Comparison of ENCODE assay signal across 1 cellular context in the genomic region with DNA sequence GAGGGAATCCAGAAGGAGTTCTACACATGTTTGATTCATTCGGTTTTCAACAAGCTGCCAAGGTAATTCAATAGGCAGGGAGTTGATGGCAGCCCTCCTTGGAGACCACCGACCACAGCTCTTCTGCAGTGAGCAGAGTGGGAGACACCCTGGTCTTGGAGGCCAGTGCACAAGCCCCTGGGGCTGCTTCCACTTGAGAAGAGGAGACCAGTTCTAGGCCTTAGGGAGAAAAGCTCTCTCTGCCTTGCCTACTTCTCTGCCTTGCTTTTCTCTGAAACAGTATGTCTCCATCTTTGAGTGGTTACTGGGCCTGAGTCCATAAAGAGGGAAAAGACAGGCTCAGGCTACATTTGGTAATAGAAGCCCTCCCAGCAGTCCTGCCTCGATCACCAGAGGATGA.
TF ChIP-seq lines count a peak whose summit lies in the region.

No MANE protein-coding gene starts in this region.

TF ChIP-seq in K562, 482 proteins besides CTCF, POLR2A, EP300 and RAD21 (continued from another document):
- TF ChIP-seq, protein P1, sequence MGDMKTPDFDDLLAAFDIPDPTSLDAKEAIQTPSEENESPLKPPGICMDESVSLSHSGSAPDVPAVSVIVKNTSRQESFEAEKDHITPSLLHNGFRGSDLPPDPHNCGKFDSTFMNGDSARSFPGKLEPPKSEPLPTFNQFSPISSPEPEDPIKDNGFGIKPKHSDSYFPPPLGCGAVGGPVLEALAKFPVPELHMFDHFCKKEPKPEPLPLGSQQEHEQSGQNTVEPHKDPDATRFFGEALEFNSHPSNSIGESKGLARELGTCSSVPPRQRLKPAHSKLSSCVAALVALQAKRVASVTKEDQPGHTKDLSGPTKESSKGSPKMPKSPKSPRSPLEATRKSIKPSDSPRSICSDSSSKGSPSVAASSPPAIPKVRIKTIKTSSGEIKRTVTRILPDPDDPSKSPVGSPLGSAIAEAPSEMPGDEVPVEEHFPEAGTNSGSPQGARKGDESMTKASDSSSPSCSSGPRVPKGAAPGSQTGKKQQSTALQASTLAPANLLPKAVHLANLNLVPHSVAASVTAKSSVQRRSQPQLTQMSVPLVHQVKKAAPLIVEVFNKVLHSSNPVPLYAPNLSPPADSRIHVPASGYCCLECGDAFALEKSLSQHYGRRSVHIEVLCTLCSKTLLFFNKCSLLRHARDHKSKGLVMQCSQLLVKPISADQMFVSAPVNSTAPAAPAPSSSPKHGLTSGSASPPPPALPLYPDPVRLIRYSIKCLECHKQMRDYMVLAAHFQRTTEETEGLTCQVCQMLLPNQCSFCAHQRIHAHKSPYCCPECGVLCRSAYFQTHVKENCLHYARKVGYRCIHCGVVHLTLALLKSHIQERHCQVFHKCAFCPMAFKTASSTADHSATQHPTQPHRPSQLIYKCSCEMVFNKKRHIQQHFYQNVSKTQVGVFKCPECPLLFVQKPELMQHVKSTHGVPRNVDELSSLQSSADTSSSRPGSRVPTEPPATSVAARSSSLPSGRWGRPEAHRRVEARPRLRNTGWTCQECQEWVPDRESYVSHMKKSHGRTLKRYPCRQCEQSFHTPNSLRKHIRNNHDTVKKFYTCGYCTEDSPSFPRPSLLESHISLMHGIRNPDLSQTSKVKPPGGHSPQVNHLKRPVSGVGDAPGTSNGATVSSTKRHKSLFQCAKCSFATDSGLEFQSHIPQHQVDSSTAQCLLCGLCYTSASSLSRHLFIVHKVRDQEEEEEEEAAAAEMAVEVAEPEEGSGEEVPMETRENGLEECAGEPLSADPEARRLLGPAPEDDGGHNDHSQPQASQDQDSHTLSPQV (IDR thresholded peaks at IDR 0.05) = 0 out of 2 replicates have a peak, but pooled peaks have one; percentile 29
- TF ChIP-seq RCOR1 (IDR thresholded peaks at IDR 0.05; ENCODE audit: borderline replicate concordance in 1 of 2, low read depth in 2 of 2, low read length in 2 of 2) = no peak
- no peak for TF ChIP-seq HMGN3 (IDR thresholded peaks at IDR 0.05; ENCODE audit: borderline replicate concordance, extremely low read depth, insufficient read length, low read depth, low read length)
- TF ChIP-seq SLC30A9 (CRISPR knock-in tag; IDR thresholded peaks at IDR 0.05) = no peak
- TF ChIP-seq, protein P2, sequence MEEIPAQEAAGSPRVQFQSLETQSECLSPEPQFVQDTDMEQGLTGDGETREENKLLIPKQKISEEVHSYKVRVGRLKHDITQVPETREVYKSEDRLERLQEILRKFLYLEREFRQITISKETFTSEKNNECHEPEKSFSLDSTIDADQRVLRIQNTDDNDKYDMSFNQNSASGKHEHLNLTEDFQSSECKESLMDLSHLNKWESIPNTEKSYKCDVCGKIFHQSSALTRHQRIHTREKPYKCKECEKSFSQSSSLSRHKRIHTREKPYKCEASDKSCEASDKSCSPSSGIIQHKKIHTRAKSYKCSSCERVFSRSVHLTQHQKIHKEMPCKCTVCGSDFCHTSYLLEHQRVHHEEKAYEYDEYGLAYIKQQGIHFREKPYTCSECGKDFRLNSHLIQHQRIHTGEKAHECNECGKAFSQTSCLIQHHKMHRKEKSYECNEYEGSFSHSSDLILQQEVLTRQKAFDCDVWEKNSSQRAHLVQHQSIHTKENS (CRISPR knock-in tag; IDR thresholded peaks at IDR 0.05) = no peak
- no peak for TF ChIP-seq NR1H2 (CRISPR knock-in tag; IDR thresholded peaks at IDR 0.05)
- TF ChIP-seq, protein P3, sequence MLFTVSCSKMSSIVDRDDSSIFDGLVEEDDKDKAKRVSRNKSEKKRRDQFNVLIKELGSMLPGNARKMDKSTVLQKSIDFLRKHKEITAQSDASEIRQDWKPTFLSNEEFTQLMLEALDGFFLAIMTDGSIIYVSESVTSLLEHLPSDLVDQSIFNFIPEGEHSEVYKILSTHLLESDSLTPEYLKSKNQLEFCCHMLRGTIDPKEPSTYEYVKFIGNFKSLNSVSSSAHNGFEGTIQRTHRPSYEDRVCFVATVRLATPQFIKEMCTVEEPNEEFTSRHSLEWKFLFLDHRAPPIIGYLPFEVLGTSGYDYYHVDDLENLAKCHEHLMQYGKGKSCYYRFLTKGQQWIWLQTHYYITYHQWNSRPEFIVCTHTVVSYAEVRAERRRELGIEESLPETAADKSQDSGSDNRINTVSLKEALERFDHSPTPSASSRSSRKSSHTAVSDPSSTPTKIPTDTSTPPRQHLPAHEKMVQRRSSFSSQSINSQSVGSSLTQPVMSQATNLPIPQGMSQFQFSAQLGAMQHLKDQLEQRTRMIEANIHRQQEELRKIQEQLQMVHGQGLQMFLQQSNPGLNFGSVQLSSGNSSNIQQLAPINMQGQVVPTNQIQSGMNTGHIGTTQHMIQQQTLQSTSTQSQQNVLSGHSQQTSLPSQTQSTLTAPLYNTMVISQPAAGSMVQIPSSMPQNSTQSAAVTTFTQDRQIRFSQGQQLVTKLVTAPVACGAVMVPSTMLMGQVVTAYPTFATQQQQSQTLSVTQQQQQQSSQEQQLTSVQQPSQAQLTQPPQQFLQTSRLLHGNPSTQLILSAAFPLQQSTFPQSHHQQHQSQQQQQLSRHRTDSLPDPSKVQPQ (CRISPR knock-in tag; IDR thresholded peaks at IDR 0.05; ENCODE audit: borderline replicate concordance) = no peak
- no peak for TF ChIP-seq NFRKB (IDR thresholded peaks at IDR 0.05; ENCODE audit: low read depth)
- TF ChIP-seq RFX1 (IDR thresholded peaks at IDR 0.05) = no peak
- TF ChIP-seq, protein P4, sequence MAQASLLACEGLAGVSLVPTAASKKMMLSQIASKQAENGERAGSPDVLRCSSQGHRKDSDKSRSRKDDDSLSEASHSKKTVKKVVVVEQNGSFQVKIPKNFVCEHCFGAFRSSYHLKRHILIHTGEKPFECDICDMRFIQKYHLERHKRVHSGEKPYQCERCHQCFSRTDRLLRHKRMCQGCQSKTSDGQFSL (CRISPR knock-in tag; IDR thresholded peaks at IDR 0.05) = no peak
- TF ChIP-seq, protein P4 (tag; IDR thresholded peaks at IDR 0.05) = no peak
